In the genomic region with DNA sequence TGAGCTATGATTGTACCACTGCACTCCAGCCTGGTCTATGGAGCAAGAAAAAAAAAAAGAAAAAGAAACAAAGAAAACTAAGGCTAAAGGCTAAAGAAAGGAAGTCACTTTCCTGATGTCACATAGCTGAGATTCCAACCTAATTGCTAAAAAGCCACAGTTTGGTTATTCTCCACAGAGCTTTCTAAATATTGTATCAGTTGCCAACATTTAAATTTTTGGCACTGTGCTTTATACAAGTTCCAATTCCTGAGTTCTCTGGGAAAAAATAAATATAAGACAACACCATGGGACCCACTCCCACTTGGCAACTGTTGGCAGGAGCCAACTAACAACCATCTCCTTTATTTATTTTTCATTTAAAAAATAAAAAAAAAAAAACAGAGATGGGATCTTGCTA, we compare ENCODE assay signal across 13 cellular contexts. TPM values are rescaled to one million over a fixed set of nuclear protein-coding genes. Genes with fewer than 3 reads are reported as not detected.
DNase-seq lines count a peak whose midpoint lies in the region; ATAC-seq and TF ChIP-seq lines count a peak whose summit lies in the region.
"Had no signal": no experiment of that assay in that cellular context is flagged by ENCODE, and none has a peak within 500 bp of the region (broad histone marks: within the 10 kb centered on the region; RNA-seq: fewer than 3 reads in every experiment).

No MANE protein-coding gene starts in this region.

- no peak overlapping the region for H3K4me3 ChIP-seq in adipocyte (ENCODE audit: low read length)
- H3K4me3 ChIP-seq: skin epidermis had no signal

- H3K36me3 ChIP-seq in adipocyte (ENCODE audit: control insufficient read depth, insufficient read depth, low read length, severe bottlenecking), result no peaks in the 10 kb centered on the region

- peak overlapping the region; percentile 32 for H3K27ac ChIP-seq in foreskin keratinocyte

- H3K4me1 ChIP-seq in adipocyte (ENCODE audit: control insufficient read depth, insufficient read depth, low read length) (peaks cover 20% of the 10 kb centered on the region), foreskin keratinocyte (no peaks in the 10 kb centered on the region)

- no peak overlapping the region for H3K9ac ChIP-seq in adipocyte (ENCODE audit: low read length)

- no peaks in the 10 kb centered on the region for H3K9me3 ChIP-seq in adipocyte (ENCODE audit: control insufficient read depth, low read length)

- no peak for TF ChIP-seq CTCF in foreskin keratinocyte (conservative IDR thresholded peaks at IDR 0.05)

- DNase-seq in ELR (ENCODE audit: low read depth) (peak; percentile 84), adipocyte (ENCODE audit: low read depth) (peak; percentile 80), foreskin keratinocyte (no peak), stromal cell of bone marrow (ENCODE audit: low read depth) (peak; percentile 43), DMS153 (lab: John Stamatoyannopoulos, UW) (no peak)
- DNase-seq: activated CD4-positive, alpha-beta memory T cell treated with anti-CD3 and anti-CD28 coated beads for 36 hours; cortex of kidney; hypothalamus; NCI-H2029; NK-92 treated with Interleukin-12 subunit alpha and Interleukin-12 subunit beta, amount 100 ng/mL, for 24 hours had no signal

- ATAC-seq in foreskin keratinocyte (no peak), GM18502 (IDR thresholded peaks at IDR 0.05; ENCODE audit: poor library complexity, unreplicated experiment) (no peak), GM19452 (IDR thresholded peaks at IDR 0.05; ENCODE audit: unreplicated experiment) (no peak)

- H3K27me3 ChIP-seq in adipocyte (replicated peaks; ENCODE audit: control insufficient read depth, insufficient read depth, low read length) (no peaks in the 10 kb centered on the region), foreskin keratinocyte (no peaks in the 10 kb centered on the region)

RNA-seq across cellular contexts. Expression of a gene that starts 11.2 kb away (rescaled TPM):
- 16.3 and 18.0 TPM in 2 replicates for total RNA-seq in foreskin keratinocyte
- polyA plus RNA-seq in foreskin keratinocyte, result 31.8 and 43.1 TPM in 2 replicates

RNA-seq across cellular contexts. Expression of a gene that starts 27.9 kb away (rescaled TPM):
- total RNA-seq in foreskin keratinocyte, result 14.8 and 15.4 TPM in 2 replicates
- polyA plus RNA-seq in foreskin keratinocyte, result 9.8 and 11.2 TPM in 2 replicates

RNA-seq across cellular contexts. Expression of a gene that starts 50.4 kb away (rescaled TPM):
- 151 and 168 TPM in 2 replicates for total RNA-seq in foreskin keratinocyte
- 239 and 287 TPM in 2 replicates for polyA plus RNA-seq in foreskin keratinocyte

RNA-seq across cellular contexts. Expression of a gene that starts 56.4 kb away (rescaled TPM):
- total RNA-seq in foreskin keratinocyte, result 0.37 and 0.42 TPM in 2 replicates
- 0.67 and 0.91 TPM in 2 replicates for polyA plus RNA-seq in foreskin keratinocyte

Comparison
In these comparisons a context has a peak if more than half of its experiments do, and no peak if none do; other contexts are left out.
1. DNase-seq: peak in ELR (single experiment), adipocyte (single experiment) and stromal cell of bone marrow (single experiment); none in foreskin keratinocyte (0 of 2) and DMS153 (single experiment).